In the genomic region with DNA sequence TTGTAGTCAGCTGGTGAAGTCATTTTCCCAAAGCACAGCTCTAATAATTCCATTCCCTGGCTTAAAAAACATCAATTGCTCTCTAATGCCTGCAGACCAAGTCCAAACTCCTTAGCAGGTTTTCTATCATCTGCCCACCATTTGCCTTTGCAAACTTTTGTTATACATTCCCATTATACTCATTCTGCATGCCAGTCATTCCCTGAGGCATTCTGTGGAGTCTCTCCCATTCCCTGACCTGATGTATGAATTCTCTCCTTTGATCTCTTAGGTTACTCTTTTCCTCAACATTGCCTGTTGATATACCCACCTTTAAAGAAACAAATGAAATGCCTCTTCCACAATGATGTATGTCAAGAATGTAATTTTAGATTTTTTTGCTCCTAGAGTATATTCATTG, we compare ENCODE assay signal across 23 cellular contexts.
"Had no signal": no experiment of that assay in that cellular context is flagged by ENCODE, and none has a peak within 500 bp of the region (broad histone marks: within the 10 kb centered on the region; RNA-seq: fewer than 3 reads in every experiment).

No MANE protein-coding gene starts in this region.

- H3K4me1 ChIP-seq: esophagus muscularis mucosa, gastrocnemius medialis, heart right ventricle, psoas muscle, right lobe of liver, testis, tibial nerve, upper lobe of right lung, vagina had no signal

- H3K27me3 ChIP-seq: esophagus muscularis mucosa, gastrocnemius medialis, heart right ventricle, right lobe of liver, testis, tibial nerve, upper lobe of right lung, vagina had no signal

- H3K4me3 ChIP-seq: esophagus muscularis mucosa, gastrocnemius medialis, heart right ventricle, lung, psoas muscle, right lobe of liver, testis, tibial nerve, upper lobe of right lung, vagina had no signal

- H3K9me3 Mint-ChIP-seq: nephron progenitor cell; stimulated activated naive B cell treated with anti-CD40 and anti-IgM and Interleukin-4, amounts not matched to agents 10 μg/mL and 1 μg/mL and 100 μg/mL, for 72 hours had no signal

- H3K36me3 Mint-ChIP-seq: naive B cell; stimulated activated naive B cell treated with anti-CD40 and anti-IgM and Interleukin-4, amounts not matched to agents 10 μg/mL and 1 μg/mL and 100 μg/mL, for 72 hours had no signal

- H3K27me3 Mint-ChIP-seq: naive B cell; stimulated activated naive B cell treated with anti-CD40 and anti-IgM and Interleukin-4, amounts not matched to agents 10 μg/mL and 1 μg/mL and 100 μg/mL, for 72 hours; stimulated activated naive CD8-positive, alpha-beta T cell treated with anti-CD3 and anti-CD28 coated beads, Interleukin-15, amount 100 ng/mL, for 72 hours had no signal

- H3K4me1 Mint-ChIP-seq: naive B cell; nephron progenitor cell; stimulated activated naive B cell treated with anti-CD40 and anti-IgM and Interleukin-4, amounts not matched to agents 10 μg/mL and 1 μg/mL and 100 μg/mL, for 72 hours; stimulated activated naive CD8-positive, alpha-beta T cell treated with anti-CD3 and anti-CD28 coated beads, Interleukin-15, amount 100 ng/mL, for 72 hours had no signal

- H3K27ac ChIP-seq: epithelial cell of prostate, esophagus muscularis mucosa, gastrocnemius medialis, heart right ventricle, psoas muscle, right lobe of liver, testis, tibial nerve, upper lobe of right lung, vagina had no signal

- H3K36me3 ChIP-seq: esophagus muscularis mucosa, gastrocnemius medialis, heart right ventricle, right lobe of liver, tibial nerve, upper lobe of right lung, vagina had no signal

- ATAC-seq: gastrocnemius medialis; heart right ventricle; left colon; left ventricle myocardium superior; psoas muscle; right lobe of liver; stimulated activated naive B cell treated with anti-CD40 and anti-IgM and Interleukin-4, amounts not matched to agents 10 μg/mL and 1 μg/mL and 100 μg/mL, for 72 hours; stimulated activated naive CD8-positive, alpha-beta T cell treated with anti-CD3 and anti-CD28 coated beads, Interleukin-15, amount 100 ng/mL, for 72 hours; upper lobe of right lung had no signal

- DNase-seq: cortex of kidney; effector memory CD4-positive, alpha-beta T cell; gastrocnemius medialis; heart right ventricle; hypothalamus; left colon; left ventricle myocardium superior; mesenchymal stem cell; naive B cell; nephron progenitor cell; psoas muscle; retina; right lobe of liver; stimulated activated CD4-positive, alpha-beta T cell treated with anti-CD3 and anti-CD28 coated beads, Interleukin-4, amount 100 ng/mL, for 1 hour; stimulated activated naive B cell treated with anti-CD40 and anti-IgM and Interleukin-4, amounts not matched to agents 10 μg/mL and 1 μg/mL and 100 μg/mL, for 72 hours; stimulated activated naive CD8-positive, alpha-beta T cell treated with anti-CD3 and anti-CD28 coated beads, Interleukin-15, amount 100 ng/mL, for 72 hours; testis; upper lobe of right lung had no signal

- H3K9me3 ChIP-seq: esophagus muscularis mucosa, gastrocnemius medialis, heart right ventricle, psoas muscle, right lobe of liver, testis, tibial nerve, upper lobe of right lung, vagina had no signal

- H3K27ac Mint-ChIP-seq: nephron progenitor cell; stimulated activated naive B cell treated with anti-CD40 and anti-IgM and Interleukin-4, amounts not matched to agents 10 μg/mL and 1 μg/mL and 100 μg/mL, for 72 hours; stimulated activated naive CD8-positive, alpha-beta T cell treated with anti-CD3 and anti-CD28 coated beads, Interleukin-15, amount 100 ng/mL, for 72 hours had no signal

- H3K4me3 Mint-ChIP-seq: nephron progenitor cell; stimulated activated naive B cell treated with anti-CD40 and anti-IgM and Interleukin-4, amounts not matched to agents 10 μg/mL and 1 μg/mL and 100 μg/mL, for 72 hours; stimulated activated naive CD8-positive, alpha-beta T cell treated with anti-CD3 and anti-CD28 coated beads, Interleukin-15, amount 100 ng/mL, for 72 hours had no signal
